Comparison of ENCODE assay signal across 19 cellular contexts in the genomic region with DNA sequence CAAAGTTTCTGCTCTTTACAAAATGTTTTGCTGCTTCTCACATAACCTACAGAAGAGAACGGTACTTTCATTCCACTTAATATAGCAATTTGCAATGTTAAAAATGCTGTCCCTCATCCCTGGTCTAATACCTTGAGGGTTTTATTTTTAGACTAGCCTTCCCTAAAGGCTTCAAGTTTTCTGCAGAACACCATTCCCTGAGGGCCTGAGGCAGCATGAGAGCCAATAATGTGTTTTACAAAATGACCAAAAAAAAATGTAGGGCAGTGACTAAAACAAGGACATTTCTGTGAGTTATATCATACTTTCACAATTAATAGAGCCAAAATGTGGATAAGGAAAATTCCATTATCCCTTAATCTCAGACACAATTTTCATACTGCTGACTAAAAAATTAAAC.
"Had no signal": no experiment of that assay in that cellular context is flagged by ENCODE, and none has a peak within 500 bp of the region (broad histone marks: within the 10 kb centered on the region; RNA-seq: fewer than 3 reads in every experiment).

No MANE protein-coding gene starts in this region.

- H3K27ac Mint-ChIP-seq: immature natural killer cell; memory B cell; natural killer cell treated with Interleukin-12 subunit alpha and Interleukin-12 subunit beta and Interleukin-15 and Interleukin-18, amount 100 ng/mL, for 72 hours; neural progenitor cell had no signal

- DNase-seq: effector memory CD4-positive, alpha-beta T cell; foreskin keratinocyte; immature natural killer cell; left cardiac atrium; left ventricle myocardium inferior; lower lobe of right lung; midbrain; nucleus accumbens; ovary; sigmoid colon; small intestine; stimulated activated CD4-positive, alpha-beta T cell treated with anti-CD3 and anti-CD28 coated beads, Interleukin-2, amount 100 ng/mL, for 48 hours; stimulated activated naive CD4-positive, alpha-beta T cell treated with Interleukin-2 at 50 U/mL for 16 hours; thyroid gland; upper lobe of right lung had no signal

- H3K4me3 Mint-ChIP-seq: immature natural killer cell; memory B cell; natural killer cell treated with Interleukin-12 subunit alpha and Interleukin-12 subunit beta and Interleukin-15 and Interleukin-18, amount 100 ng/mL, for 72 hours; neural progenitor cell had no signal

- H3K36me3 Mint-ChIP-seq: immature natural killer cell; memory B cell; natural killer cell treated with Interleukin-12 subunit alpha and Interleukin-12 subunit beta and Interleukin-15 and Interleukin-18, amount 100 ng/mL, for 72 hours had no signal

- H3K4me1 Mint-ChIP-seq: immature natural killer cell, memory B cell had no signal

- ATAC-seq: esophagus mucosa; foreskin keratinocyte; left cardiac atrium; lower lobe of right lung; natural killer cell treated with Interleukin-12 subunit alpha and Interleukin-12 subunit beta and Interleukin-15 and Interleukin-18, amount 100 ng/mL, for 72 hours; upper lobe of right lung had no signal
